ENCODE assay signal across 11 cellular contexts in the genomic region with DNA sequence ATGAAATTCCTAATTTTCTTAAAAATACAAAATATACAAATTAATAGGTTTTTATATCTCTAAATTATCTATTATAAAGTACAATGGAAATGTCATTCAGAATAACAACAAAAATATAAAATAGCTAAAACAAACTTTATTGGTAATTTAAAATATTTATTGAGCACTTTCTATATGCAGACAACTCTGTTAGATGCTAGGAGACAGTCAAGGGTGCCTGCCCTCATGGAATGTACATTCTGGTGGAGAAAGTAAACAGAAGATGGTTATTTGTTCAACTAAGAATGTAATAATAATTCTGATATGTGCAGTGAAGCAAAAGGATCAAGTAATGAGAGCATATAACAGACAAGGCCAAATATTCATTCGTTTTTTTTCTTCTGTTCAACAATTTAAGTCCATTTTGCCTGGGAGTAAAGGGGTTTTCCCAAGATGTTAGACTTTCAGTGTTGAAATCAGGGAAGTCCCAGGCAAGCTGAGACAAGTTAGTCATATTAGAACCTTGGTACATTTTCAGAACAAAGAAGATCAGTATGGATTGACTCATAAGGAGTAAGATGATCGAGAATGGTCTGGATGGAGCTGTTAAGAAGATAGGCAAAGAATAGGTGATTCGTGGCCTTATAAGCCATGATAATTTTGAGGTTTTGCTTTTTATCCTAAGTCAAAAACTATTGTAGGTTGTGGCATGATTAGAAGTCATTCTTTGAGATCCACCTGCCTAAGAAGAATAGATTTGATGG.
DNase-seq lines count a peak whose midpoint lies in the region; ATAC-seq and TF ChIP-seq lines count a peak whose summit lies in the region.
"Had no signal": no experiment of that assay in that cellular context is flagged by ENCODE, and none has a peak within 500 bp of the region (broad histone marks: within the 10 kb centered on the region; RNA-seq: fewer than 3 reads in every experiment).

No MANE protein-coding gene starts in this region.

- TF ChIP-seq CTCF in fibroblast of villous mesenchyme (IDR thresholded peaks at IDR 0.05; ENCODE audit: insufficient read depth, low read depth, low read length): no peak
- no peak for TF ChIP-seq CTCF in colonic mucosa (IDR thresholded peaks at IDR 0.05)

- POLR2A ChIA-PET in naive thymus-derived CD8-positive, alpha-beta T cell (lab: Charles Lee): no interaction called here

- H3K9me3 ChIP-seq in colonic mucosa: no peaks in the 10 kb centered on the region
- H3K9me3 ChIP-seq: gastroesophageal sphincter had no signal

- no peak overlapping the region for H3K4me3 Mint-ChIP-seq in naive thymus-derived CD8-positive, alpha-beta T cell

- no peak overlapping the region for H3K27ac ChIP-seq in colonic mucosa
- H3K27ac ChIP-seq: gastroesophageal sphincter, VCaP had no signal

- H3K4me1 Mint-ChIP-seq in naive thymus-derived CD8-positive, alpha-beta T cell: peaks cover 0 to 3% (median 0%) of the 10 kb centered on the region in 4 donors

- intact Hi-C loops in colonic mucosa (cut with DNase I): no loop called here

- no peaks in the 10 kb centered on the region for H3K36me3 ChIP-seq in colonic mucosa
- H3K36me3 ChIP-seq: gastroesophageal sphincter had no signal

- H3K36me3 Mint-ChIP-seq in naive thymus-derived CD8-positive, alpha-beta T cell: peaks cover 8 to 20% (median 9%) of the 10 kb centered on the region in 3 donors

- TF ChIP-seq POLR2A in GM18505 (IDR thresholded peaks at IDR 0.05; ENCODE audit: borderline replicate concordance, extremely low read depth, insufficient read depth, insufficient read length): no peak

- H3K27me3 Mint-ChIP-seq in naive thymus-derived CD8-positive, alpha-beta T cell: no peaks in the 10 kb centered on the region

- H3K4me3 ChIP-seq in fibroblast of villous mesenchyme (ENCODE audit: low read depth, low read length) (no peak overlapping the region), colonic mucosa (no peak overlapping the region)
- H3K4me3 ChIP-seq: gastroesophageal sphincter had no signal

- DNase-seq in fibroblast of villous mesenchyme (ENCODE audit: low read depth): peak; percentile 36
- no peak for DNase-seq in retina
- no peak for DNase-seq in colonic mucosa
- no peak for DNase-seq in DMS53 treated with DMSO at 0.1 percent for 48 hours (lab: John Stamatoyannopoulos, UW; ENCODE audit: unreplicated experiment)
- no peak for DNase-seq in naive thymus-derived CD8-positive, alpha-beta T cell
- DNase-seq: small intestine had no signal

- H3K9ac ChIP-seq in colonic mucosa (ENCODE audit: low read depth in 2 of 2, low read length in 2 of 2): no peak overlapping the region

- peaks cover 0 to 10% (median 4%) of the 10 kb centered on the region in 9 donors for H3K9me3 Mint-ChIP-seq in naive thymus-derived CD8-positive, alpha-beta T cell

- H3K27me3 ChIP-seq in colonic mucosa: no peaks in the 10 kb centered on the region
- H3K27me3 ChIP-seq: gastroesophageal sphincter had no signal

- no peaks in the 10 kb centered on the region for H3K4me1 ChIP-seq in colonic mucosa
- H3K4me1 ChIP-seq: gastroesophageal sphincter had no signal

- no peak overlapping the region for H3K27ac Mint-ChIP-seq in naive thymus-derived CD8-positive, alpha-beta T cell

- ATAC-seq in GM18505 (IDR thresholded peaks at IDR 0.05; ENCODE audit: unreplicated experiment) (peak; percentile 96), GM21526 (IDR thresholded peaks at IDR 0.05; ENCODE audit: low FRiP score, unreplicated experiment) (peak; percentile 81), HG03469 (IDR thresholded peaks at IDR 0.05; ENCODE audit: unreplicated experiment) (peak; percentile 99)
- no peak for ATAC-seq in naive thymus-derived CD8-positive, alpha-beta T cell
- ATAC-seq: gastroesophageal sphincter had no signal

Comparison
In these comparisons a context has a peak if more than half of its experiments do, and no peak if none do; other contexts are left out.
1. ATAC-seq: peak in GM18505 (single experiment), GM21526 (single experiment) and HG03469 (single experiment); none in naive thymus-derived CD8-positive, alpha-beta T cell (0 of 2).